28 cellular contexts compared by ENCODE assay signal in the genomic region with DNA sequence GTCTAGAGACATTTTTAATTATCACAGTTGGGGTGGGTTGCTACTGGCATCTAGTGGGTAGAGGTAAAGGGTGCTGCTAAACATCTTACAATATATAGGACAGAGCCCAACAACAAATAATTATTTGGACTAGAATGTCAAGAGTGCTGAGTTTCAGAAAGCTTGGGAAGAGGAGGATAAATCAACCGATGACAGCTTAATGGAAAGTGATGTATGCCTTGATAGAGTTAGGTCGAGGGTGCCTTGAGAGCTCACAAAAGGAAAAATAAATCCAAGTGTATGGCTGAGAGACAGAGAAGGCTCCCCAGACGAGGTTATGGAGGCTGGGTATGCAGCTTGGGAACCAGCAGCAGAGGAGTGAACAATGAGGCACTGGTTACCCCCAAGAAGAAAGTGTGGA.
"Had no signal": no experiment of that assay in that cellular context is flagged by ENCODE, and none has a peak within 500 bp of the region (broad histone marks: within the 10 kb centered on the region; RNA-seq: fewer than 3 reads in every experiment).

No MANE protein-coding gene starts in this region.

- H3K36me3 ChIP-seq: heart left ventricle, neutrophil, right lobe of liver, uterus had no signal

- H3K4me3 ChIP-seq: heart left ventricle, right lobe of liver, uterus had no signal

- H3K36me3 Mint-ChIP-seq: activated naive CD8-positive, alpha-beta T cell; immature natural killer cell; natural killer cell treated with Interleukin-12 subunit alpha and Interleukin-12 subunit beta and Interleukin-15 and Interleukin-18, amount 100 ng/mL, for 72 hours; stimulated activated effector memory CD8-positive, alpha-beta T cell treated with anti-CD3 and anti-CD28 coated beads, Interleukin-12 subunit alpha, Interleukin-12 subunit beta, amount 100 ng/mL, for 72 hours; type B pancreatic cell had no signal

- H3K27me3 Mint-ChIP-seq: activated naive CD8-positive, alpha-beta T cell; central memory CD8-positive, alpha-beta T cell; dendritic cell treated with granulocyte-macrophage colony-stimulating factor and Interleukin-4, amounts not matched to agents 40 ng/mL and 50 ng/mL, for 4 days; memory B cell; natural killer cell treated with Interleukin-12 subunit alpha and Interleukin-12 subunit beta and Interleukin-15 and Interleukin-18, amount 100 ng/mL, for 72 hours; stimulated activated naive CD8-positive, alpha-beta T cell treated with anti-CD3 and anti-CD28 coated beads, Interleukin-15, Interleukin-2, amounts not matched to agents 100 ng/mL and 50 ng/mL, for 24 hours; type B pancreatic cell had no signal

- DNase-seq: activated CD4-positive, alpha-beta T cell treated with anti-CD3 and anti-CD28 coated beads for 4 hours; activated CD4-positive, alpha-beta T cell treated with anti-CD3 and anti-CD28 coated beads, Interleukin-2, amount 50 U/mL, for 4 hours; activated effector memory CD4-positive, alpha-beta T cell treated with Interleukin-2 at 50 U/mL for 16 hours; activated naive CD4-positive, alpha-beta T cell treated with Interleukin-2 at 50 U/mL for 16 hours; activated T-cell treated with anti-CD3 and anti-CD28 coated beads for 4 hours; anterior cingulate cortex; endodermal cell; foreskin fibroblast; heart left ventricle; hypothalamus; immature natural killer cell; kidney; left colon; right lobe of liver; stimulated activated CD4-positive, alpha-beta T cell treated with anti-CD3 and anti-CD28 coated beads, Interleukin-4, amount 100 ng/mL, for 24 hours; substantia nigra; uterus had no signal

- H3K4me1 ChIP-seq: right lobe of liver, uterus had no signal

- ATAC-seq: esophagus mucosa; heart left ventricle; left colon; natural killer cell treated with Interleukin-12 subunit alpha and Interleukin-12 subunit beta and Interleukin-15 and Interleukin-18, amount 100 ng/mL, for 72 hours; right lobe of liver; stimulated activated effector memory CD8-positive, alpha-beta T cell treated with anti-CD3 and anti-CD28 coated beads, Interleukin-12 subunit alpha, Interleukin-12 subunit beta, amount 100 ng/mL, for 72 hours had no signal

- H3K9me3 ChIP-seq: heart left ventricle, neutrophil, right lobe of liver, uterus had no signal

- H3K9me3 Mint-ChIP-seq: central memory CD8-positive, alpha-beta T cell; dendritic cell treated with granulocyte-macrophage colony-stimulating factor and Interleukin-4, amounts not matched to agents 40 ng/mL and 50 ng/mL, for 4 days; endodermal cell; memory B cell; natural killer cell treated with Interleukin-12 subunit alpha and Interleukin-12 subunit beta and Interleukin-15 and Interleukin-18, amount 100 ng/mL, for 72 hours; stimulated activated effector memory CD8-positive, alpha-beta T cell treated with anti-CD3 and anti-CD28 coated beads, Interleukin-12 subunit alpha, Interleukin-12 subunit beta, amount 100 ng/mL, for 72 hours; stimulated activated naive CD8-positive, alpha-beta T cell treated with anti-CD3 and anti-CD28 coated beads, Interleukin-15, Interleukin-2, amounts not matched to agents 100 ng/mL and 50 ng/mL, for 24 hours had no signal

- H3K4me3 Mint-ChIP-seq: activated naive CD8-positive, alpha-beta T cell; central memory CD8-positive, alpha-beta T cell; dendritic cell treated with granulocyte-macrophage colony-stimulating factor and Interleukin-4, amounts not matched to agents 40 ng/mL and 50 ng/mL, for 4 days; endodermal cell; immature natural killer cell; memory B cell; natural killer cell treated with Interleukin-12 subunit alpha and Interleukin-12 subunit beta and Interleukin-15 and Interleukin-18, amount 100 ng/mL, for 72 hours; stimulated activated effector memory CD8-positive, alpha-beta T cell treated with anti-CD3 and anti-CD28 coated beads, Interleukin-12 subunit alpha, Interleukin-12 subunit beta, amount 100 ng/mL, for 72 hours; stimulated activated naive CD8-positive, alpha-beta T cell treated with anti-CD3 and anti-CD28 coated beads, Interleukin-15, Interleukin-2, amounts not matched to agents 100 ng/mL and 50 ng/mL, for 24 hours; type B pancreatic cell had no signal

- H3K27ac ChIP-seq: heart left ventricle, neutrophil, right lobe of liver, uterus, VCaP had no signal

- H3K27me3 ChIP-seq: heart left ventricle, neutrophil, right lobe of liver, uterus had no signal

- H3K4me1 Mint-ChIP-seq: central memory CD8-positive, alpha-beta T cell; endodermal cell had no signal
